In the genomic region with DNA sequence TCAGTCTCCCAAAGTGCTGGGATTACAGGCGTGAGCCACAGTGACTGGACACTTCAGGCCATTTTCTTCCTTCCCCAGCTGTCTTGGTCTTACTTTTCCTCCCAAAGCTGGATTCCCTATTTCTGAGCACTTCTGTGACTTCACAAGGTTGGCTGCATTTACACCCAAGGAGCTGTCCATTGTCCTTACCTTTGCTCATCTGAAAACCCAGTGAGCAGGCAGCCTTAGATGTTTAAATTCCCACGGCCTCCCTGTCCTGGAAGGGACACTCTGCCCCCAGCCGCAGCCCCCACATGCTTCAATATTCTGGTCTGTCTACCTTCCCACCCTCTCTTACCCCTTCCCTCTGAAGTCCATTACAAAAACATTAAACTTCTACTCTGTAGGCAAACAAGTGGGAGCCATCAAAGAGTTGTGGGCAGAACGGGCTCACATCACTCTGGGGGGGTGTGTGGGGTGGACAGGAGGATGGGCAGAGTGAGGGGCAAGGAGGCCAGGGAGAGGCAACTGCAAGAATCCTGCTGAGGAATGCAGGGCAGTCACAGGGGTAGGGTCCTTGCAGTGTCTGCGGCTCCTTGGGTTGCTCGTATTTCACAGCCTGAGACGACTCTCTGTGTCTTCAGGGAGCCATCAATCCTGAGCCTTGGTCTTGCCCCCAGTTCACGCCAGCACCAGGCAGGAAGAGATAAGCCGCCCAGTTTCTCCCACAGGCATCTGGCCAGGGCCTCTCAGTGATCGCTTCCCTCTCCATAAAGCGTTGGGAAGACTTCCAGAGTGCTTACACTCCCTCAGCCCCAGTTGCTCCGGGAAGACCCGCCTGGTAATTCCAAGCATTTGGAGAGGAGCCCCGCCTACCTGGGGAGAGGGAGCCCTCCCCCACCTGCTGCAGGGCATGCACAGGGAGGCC, we compare ENCODE assay signal across 11 cellular contexts.
DNase-seq lines count a peak whose midpoint lies in the region; ATAC-seq and TF ChIP-seq lines count a peak whose summit lies in the region.
"Had no signal": no experiment of that assay in that cellular context is flagged by ENCODE, and none has a peak within 500 bp of the region (broad histone marks: within the 10 kb centered on the region; RNA-seq: fewer than 3 reads in every experiment).

No MANE protein-coding gene starts in this region.

- no peaks in the 10 kb centered on the region for H3F3A ChIP-seq in GM23248 (ENCODE audit: insufficient read depth)

- H3K4me3 ChIP-seq in GM23248 (no peak overlapping the region), fibroblast of the aortic adventitia (ENCODE audit: low read depth, low read length) (no peak overlapping the region)

- H3K9ac ChIP-seq in GM23248, result no peak overlapping the region
- H3K9ac ChIP-seq: KMS-11 had no signal

- H3K4me3 Mint-ChIP-seq in progenitor cell of endocrine pancreas (ENCODE audit: low read depth), result no peak overlapping the region
- H3K4me3 Mint-ChIP-seq: activated naive CD8-positive, alpha-beta T cell; T-helper 1 cell treated with Interleukin-12 subunit alpha and Interleukin-12 subunit beta and Interleukin-4 antibody, amounts not matched to agents 30 μg/mL and 1 μg/mL, for 36 hours had no signal

- no peaks in the 10 kb centered on the region for H3K27me3 ChIP-seq in GM23248 (replicated peaks; ENCODE audit: insufficient read depth)

- H4K20me1 ChIP-seq in GM23248 (ENCODE audit: insufficient read depth), result no peaks in the 10 kb centered on the region

- in situ Hi-C loops in GM23248 (cut with MboI), result no loop called here

- DNase-seq in GM23248 (peak; percentile 36), NCI-H82 treated with DMSO at 0.1 percent for 48 hours (lab: John Stamatoyannopoulos, UW; ENCODE audit: unreplicated experiment) (peak; percentile 69), fibroblast of the aortic adventitia (ENCODE audit: low read depth) (peak; percentile 79), progenitor cell of endocrine pancreas (ENCODE audit: low spot score, unreplicated experiment) (no peak), NCI-H526 (lab: John Stamatoyannopoulos, UW) (no peak)
- DNase-seq in activated CD4-positive, CD25-positive, alpha-beta regulatory T cell (lab: John Stamatoyannopoulos, UW), result no peak

- H3K9me3 Mint-ChIP-seq in progenitor cell of endocrine pancreas (ENCODE audit: low read depth), result no peaks in the 10 kb centered on the region
- H3K9me3 Mint-ChIP-seq: T-helper 1 cell treated with Interleukin-12 subunit alpha and Interleukin-12 subunit beta and Interleukin-4 antibody, amounts not matched to agents 30 μg/mL and 1 μg/mL, for 36 hours had no signal

- peaks cover 10% of the 10 kb centered on the region for H3K36me3 Mint-ChIP-seq in progenitor cell of endocrine pancreas (ENCODE audit: insufficient read depth)

- H3K27me3 Mint-ChIP-seq in progenitor cell of endocrine pancreas, result peaks cover 8% of the 10 kb centered on the region
- H3K27me3 Mint-ChIP-seq: activated naive CD8-positive, alpha-beta T cell had no signal

- peak overlapping the region; percentile 29 for H3K27ac Mint-ChIP-seq in progenitor cell of endocrine pancreas
- H3K27ac Mint-ChIP-seq: activated naive CD8-positive, alpha-beta T cell; T-helper 1 cell treated with Interleukin-12 subunit alpha and Interleukin-12 subunit beta and Interleukin-4 antibody, amounts not matched to agents 30 μg/mL and 1 μg/mL, for 36 hours had no signal

- no peak overlapping the region for H3K4me2 ChIP-seq in GM23248 (ENCODE audit: unreplicated experiment)
- H3K4me2 ChIP-seq: KMS-11 had no signal

- H2AFZ ChIP-seq in GM23248, result no peak overlapping the region

- no peaks in the 10 kb centered on the region for H3K9me3 ChIP-seq in GM23248 (ENCODE audit: low read depth)

- no peaks in the 10 kb centered on the region for H3K36me3 ChIP-seq in GM23248 (ENCODE audit: low read depth)

- 89 to 90% methylated on average over 14 of the region's 14 CpGs for WGBS in GM23248 (ENCODE audit: low coverage in 1 of 2, low lambda C conversion rate in 2 of 2, missing lambda C conversion rate in 2 of 2), 2 experiments

- peaks cover 5% of the 10 kb centered on the region; the same call in 1 of the 2 replicates for H3K4me1 ChIP-seq in GM23248 (ENCODE audit: insufficient read depth)

- TF ChIP-seq CTCF in fibroblast of the aortic adventitia (IDR thresholded peaks at IDR 0.05; ENCODE audit: insufficient read depth, low read length) (no peak), progenitor cell of endocrine pancreas (IDR thresholded peaks at IDR 0.05; ENCODE audit: unreplicated experiment) (no peak)

- peaks cover 9% of the 10 kb centered on the region for H3K4me1 Mint-ChIP-seq in progenitor cell of endocrine pancreas (ENCODE audit: low read depth)

- H3K9me2 ChIP-seq in GM23248 (ENCODE audit: insufficient read depth), result no peaks in the 10 kb centered on the region

- no peak for ATAC-seq in GM21526 (IDR thresholded peaks at IDR 0.05; ENCODE audit: low FRiP score, unreplicated experiment)
- no peak for ATAC-seq in HG03097 (IDR thresholded peaks at IDR 0.05; ENCODE audit: low FRiP score, unreplicated experiment)

- H3K79me2 ChIP-seq in GM23248 (ENCODE audit: insufficient read depth), result no peaks in the 10 kb centered on the region

- no peak overlapping the region for H3K27ac ChIP-seq in GM23248
- H3K27ac ChIP-seq: KMS-11 had no signal

Comparison
In these comparisons a context has a peak if more than half of its experiments do, and no peak if none do; other contexts are left out.
1. DNase-seq: peak in GM23248 (single experiment), NCI-H82 treated with DMSO at 0.1 percent for 48 hours (single experiment) and fibroblast of the aortic adventitia (single experiment); none in progenitor cell of endocrine pancreas (single experiment), NCI-H526 (0 of 2) and activated CD4-positive, CD25-positive, alpha-beta regulatory T cell (0 of 4).